Comparison of ENCODE assay signal across 16 cellular contexts in the genomic region with DNA sequence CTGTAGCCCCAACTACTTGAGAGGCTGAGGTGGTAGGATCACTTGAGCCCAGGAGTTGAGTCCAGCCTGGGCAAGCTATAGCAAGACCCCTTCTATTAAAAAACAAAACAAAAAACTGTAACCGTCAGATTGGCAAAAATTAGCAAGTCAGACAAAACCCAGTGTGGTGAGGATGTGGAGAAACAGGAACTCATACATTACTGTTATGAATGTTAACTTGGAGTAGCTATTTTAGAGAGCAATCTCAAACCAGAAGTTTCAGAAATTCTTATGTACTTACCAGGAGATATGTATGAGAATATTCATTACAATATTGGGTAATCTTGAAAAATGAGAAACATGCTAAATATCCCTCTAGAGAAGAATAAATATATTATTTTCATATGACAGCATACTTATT.
A peak's percentile ranks its signal among the peaks of the same experiment; 100 is the strongest.
DNase-seq lines count a peak whose midpoint lies in the region; ATAC-seq and TF ChIP-seq lines count a peak whose summit lies in the region.
"Had no signal": no experiment of that assay in that cellular context is flagged by ENCODE, and none has a peak within 500 bp of the region (broad histone marks: within the 10 kb centered on the region; RNA-seq: fewer than 3 reads in every experiment).

No MANE protein-coding gene starts in this region.

- H3K9me3 ChIP-seq in left lung (no peaks in the 10 kb centered on the region), tibial artery (no peaks in the 10 kb centered on the region)
- H3K9me3 ChIP-seq: right lobe of liver, upper lobe of left lung had no signal

- H3K36me3 ChIP-seq in left lung, result no peaks in the 10 kb centered on the region
- H3K36me3 ChIP-seq in tibial artery, result no peaks in the 10 kb centered on the region
- H3K36me3 ChIP-seq: right lobe of liver had no signal

- POLR2A ChIA-PET in GM10248 (lab: Yijun Ruan, JAX), result no interaction called here

- CTCF ChIA-PET in GM10248 (lab: Yijun Ruan, JAX), result interaction anchor here (0.8 to 4.3 kb wide), 5 partner anchors 10 to 1078 kb away, joined by 3 to 23 read pairs (median 13); no protein-coding TSS in a partner anchor

- intact Hi-C loops in left lung (cut with DNase I), result no loop called here
- intact Hi-C loops in tibial artery (cut with DNase I; ENCODE audit: low total_unique reads), result loop anchor here (5.0 kb wide), 1 partner anchor 187 kb away; no protein-coding TSS in a partner anchor

- H3K4me3 ChIP-seq in left lung, result no peak overlapping the region
- no peak overlapping the region for H3K4me3 ChIP-seq in tibial artery
- H3K4me3 ChIP-seq: right lobe of liver, SK-N-MC, upper lobe of left lung had no signal

- H3K27ac ChIP-seq in left lung, result no peak overlapping the region
- no peak overlapping the region for H3K27ac ChIP-seq in tibial artery
- H3K27ac ChIP-seq: right lobe of liver, upper lobe of left lung had no signal

- H3K4me1 ChIP-seq in left lung (no peaks in the 10 kb centered on the region), tibial artery (no peaks in the 10 kb centered on the region)
- H3K4me1 ChIP-seq: right lobe of liver, upper lobe of left lung had no signal

- TF ChIP-seq CTCF in GM10248 (IDR thresholded peaks at IDR 0.05; ENCODE audit: control extremely low read depth, extremely low read depth, low read depth, missing control alignments), result no peak
- TF ChIP-seq CTCF in left lung (IDR thresholded peaks at IDR 0.05), result no peak
- no peak for TF ChIP-seq CTCF in tibial artery (IDR thresholded peaks at IDR 0.05)

- DNase-seq in GM10248 (ENCODE audit: extremely low spot score) (peak; percentile 22), NCI-H526 treated with DMSO at 0.1 percent for 48 hours (lab: John Stamatoyannopoulos, UW) (no peak), left lung (no peak), islet precursor cell (no peak), tibial artery (no peak)
- DNase-seq: activated CD4-positive, alpha-beta T cell treated with anti-CD3 and anti-CD28 coated beads for 48 hours; activated naive CD8-positive, alpha-beta T cell treated with anti-CD3 and anti-CD28 coated beads for 36 hours; cortex of kidney; kidney; NCI-H524 treated with DMSO at 0.1 percent for 48 hours; right lobe of liver; upper lobe of left lung had no signal

- ATAC-seq in GM18873 (IDR thresholded peaks at IDR 0.05; ENCODE audit: low FRiP score, unreplicated experiment) (peak; percentile 87), HG02588 (IDR thresholded peaks at IDR 0.05; ENCODE audit: unreplicated experiment) (peak; percentile 58), HG03520 (IDR thresholded peaks at IDR 0.05; ENCODE audit: unreplicated experiment) (peak; percentile 73), left lung (no peak)
- ATAC-seq: right lobe of liver had no signal

- H3K27me3 ChIP-seq in left lung (no peaks in the 10 kb centered on the region), tibial artery (no peaks in the 10 kb centered on the region)
- H3K27me3 ChIP-seq: right lobe of liver, upper lobe of left lung had no signal
